In the genomic region with DNA sequence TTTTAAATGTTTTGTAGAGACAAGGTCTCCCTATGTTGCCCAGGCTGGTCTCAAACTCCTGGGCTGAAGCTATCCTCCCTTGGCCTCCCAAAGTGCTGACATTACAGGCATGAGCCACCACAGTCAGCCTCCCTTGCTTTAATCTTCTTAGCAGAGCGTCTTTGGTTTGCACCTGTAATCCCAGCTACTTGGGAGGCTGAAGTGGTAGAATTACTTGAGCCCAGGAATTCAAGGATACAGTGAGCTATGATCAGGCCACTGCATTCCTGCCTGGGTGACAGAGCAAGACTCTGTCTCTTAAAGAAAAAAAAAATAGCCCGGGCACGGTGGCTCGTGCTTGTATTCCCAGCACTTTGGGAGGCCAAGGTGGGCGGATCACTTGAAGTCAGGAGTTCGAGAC, we compare ENCODE assay signal across 17 cellular contexts. TPM values are rescaled to one million over a fixed set of nuclear protein-coding genes. Genes with fewer than 3 reads are reported as not detected.
DNase-seq lines count a peak whose midpoint lies in the region; ATAC-seq and TF ChIP-seq lines count a peak whose summit lies in the region.
"Had no signal": no experiment of that assay in that cellular context is flagged by ENCODE, and none has a peak within 500 bp of the region (broad histone marks: within the 10 kb centered on the region; RNA-seq: fewer than 3 reads in every experiment).

No MANE protein-coding gene starts in this region.

- CTCF ChIA-PET in activated CD4-positive, alpha-beta memory T cell treated with anti-CD3 and anti-CD28 coated beads, Interleukin-2, amount 10 ng/mL, durations not matched to agents 7 days and 5 days (lab: Charles Lee) = interaction anchor here (0.6 to 2.0 kb wide), 5 partner anchors 10 to 167 kb away, joined by 3 to 6 read pairs (median 5); no protein-coding TSS in a partner anchor

- ATAC-seq in natural killer cell (no peak), GM18907 (IDR thresholded peaks at IDR 0.05; ENCODE audit: unreplicated experiment) (no peak), GM21526 (IDR thresholded peaks at IDR 0.05; ENCODE audit: low FRiP score, unreplicated experiment) (no peak)
- ATAC-seq in natural killer cell treated with Interleukin-12 subunit alpha and Interleukin-12 subunit beta and Interleukin-15 and Interleukin-18, amount 100 ng/mL, for 72 hours = no peak
- ATAC-seq: HCT116 had no signal

- H3K79me1 ChIP-seq in mesendoderm (ENCODE audit: low read length) = peaks cover 9% of the 10 kb centered on the region

- H3K4me3 ChIP-seq in mesendoderm (ENCODE audit: low read length) (no peak overlapping the region), suprapubic skin (no peak overlapping the region)
- H3K4me3 ChIP-seq: tibial nerve had no signal

- POLR2A ChIA-PET in activated CD4-positive, alpha-beta memory T cell treated with anti-CD3 and anti-CD28 coated beads, Interleukin-2, amount 10 ng/mL, durations not matched to agents 7 days and 5 days (lab: Charles Lee) = interaction anchor here (0.9 to 1.6 kb wide), 2 partner anchors 9 to 13 kb away, joined by 3 to 4 read pairs; no protein-coding TSS in a partner anchor

- H3K27me3 ChIP-seq in mesendoderm (ENCODE audit: insufficient read depth, low read length, poor library complexity) (no peaks in the 10 kb centered on the region), suprapubic skin (no peaks in the 10 kb centered on the region)
- H3K27me3 ChIP-seq: tibial nerve had no signal

- no peaks in the 10 kb centered on the region for H3K9me3 Mint-ChIP-seq in natural killer cell
- no peaks in the 10 kb centered on the region for H3K9me3 Mint-ChIP-seq in natural killer cell treated with Interleukin-12 subunit alpha and Interleukin-12 subunit beta and Interleukin-15 and Interleukin-18, amount 100 ng/mL, for 72 hours
- H3K9me3 Mint-ChIP-seq in activated CD4-positive, alpha-beta memory T cell treated with anti-CD3 and anti-CD28 coated beads, Interleukin-2, amount 10 ng/mL, durations not matched to agents 7 days and 5 days = no peaks in the 10 kb centered on the region
- H3K9me3 Mint-ChIP-seq: nephron had no signal

- no peak overlapping the region for H3K23ac ChIP-seq in mesendoderm (ENCODE audit: low read length)

- TF ChIP-seq EP300 in suprapubic skin (IDR thresholded peaks at IDR 0.05) = no peak

- H3K79me2 ChIP-seq in mesendoderm (ENCODE audit: control insufficient read depth, insufficient read depth, low read length) = peaks cover 54% of the 10 kb centered on the region

- no peak for TF ChIP-seq CTCF in natural killer cell (IDR thresholded peaks at IDR 0.05)
- no peak for TF ChIP-seq CTCF in suprapubic skin (IDR thresholded peaks at IDR 0.05)

- H3K9me3 ChIP-seq in suprapubic skin = no peaks in the 10 kb centered on the region
- H3K9me3 ChIP-seq: tibial nerve had no signal

- intact Hi-C loops in natural killer cell (cut with micrococcal nuclease) = no loop called here

- no peak overlapping the region for H3K56ac ChIP-seq in mesendoderm (ENCODE audit: low read length)

- no peaks in the 10 kb centered on the region for H3K36me3 Mint-ChIP-seq in natural killer cell
- H3K36me3 Mint-ChIP-seq in natural killer cell treated with Interleukin-12 subunit alpha and Interleukin-12 subunit beta and Interleukin-15 and Interleukin-18, amount 100 ng/mL, for 72 hours = no peaks in the 10 kb centered on the region
- peaks cover 45% of the 10 kb centered on the region for H3K36me3 Mint-ChIP-seq in activated CD4-positive, alpha-beta memory T cell treated with anti-CD3 and anti-CD28 coated beads, Interleukin-2, amount 10 ng/mL, durations not matched to agents 7 days and 5 days (ENCODE audit: low read depth)

- H3K9ac ChIP-seq in mesendoderm (ENCODE audit: low read length) = no peak overlapping the region

- TF ChIP-seq POLR2A in suprapubic skin (IDR thresholded peaks at IDR 0.05) = no peak

- peak overlapping the region; percentile 46 to 66 for H3K27ac Mint-ChIP-seq in natural killer cell
- no peak overlapping the region for H3K27ac Mint-ChIP-seq in natural killer cell treated with Interleukin-12 subunit alpha and Interleukin-12 subunit beta and Interleukin-15 and Interleukin-18, amount 100 ng/mL, for 72 hours
- peak overlapping the region; percentile 16 for H3K27ac Mint-ChIP-seq in activated CD4-positive, alpha-beta memory T cell treated with anti-CD3 and anti-CD28 coated beads, Interleukin-2, amount 10 ng/mL, durations not matched to agents 7 days and 5 days
- H3K27ac Mint-ChIP-seq: nephron had no signal

- H2BK15ac ChIP-seq in mesendoderm (replicated peaks; ENCODE audit: low read depth) = no peak overlapping the region

- no peak overlapping the region for H3K18ac ChIP-seq in mesendoderm (ENCODE audit: low read length)

- DNase-seq in natural killer cell (no peak), mesendoderm (peak; percentile 25), suprapubic skin (ENCODE audit: low spot score in 2 of 2) (no peak), DMS 273 treated with DMSO at 0.1 percent for 48 hours (lab: John Stamatoyannopoulos, UW) (no peak)
- DNase-seq in natural killer cell treated with Interleukin-12 subunit alpha and Interleukin-12 subunit beta and Interleukin-15 and Interleukin-18, amount 100 ng/mL, for 72 hours (ENCODE audit: low spot score) = no peak
- no peak for DNase-seq in activated CD4-positive, alpha-beta memory T cell treated with anti-CD3 and anti-CD28 coated beads, Interleukin-2, amount 10 ng/mL, durations not matched to agents 7 days and 5 days
- DNase-seq: activated naive CD4-positive, alpha-beta T cell treated with Interleukin-2 at 50 U/mL for 16 hours; NCI-H1105 treated with DMSO at 0.1 percent for 48 hours; NCI-H2107; NCI-H526 treated with DMSO at 0.1 percent for 48 hours; SHP77; stimulated activated CD4-positive, alpha-beta T cell treated with anti-CD3 and anti-CD28 coated beads, Interleukin-12 subunit alpha, Interleukin-12 subunit beta, amount 100 ng/mL, for 4 hours had no signal

- H3K4me1 Mint-ChIP-seq in natural killer cell = peaks cover 45 to 48% of the 10 kb centered on the region in 2 donors
- H3K4me1 Mint-ChIP-seq in natural killer cell treated with Interleukin-12 subunit alpha and Interleukin-12 subunit beta and Interleukin-15 and Interleukin-18, amount 100 ng/mL, for 72 hours (ENCODE audit: low read depth in 2 of 2) = peaks cover 18 to 32% of the 10 kb centered on the region in 2 donors
- peaks cover 32% of the 10 kb centered on the region for H3K4me1 Mint-ChIP-seq in activated CD4-positive, alpha-beta memory T cell treated with anti-CD3 and anti-CD28 coated beads, Interleukin-2, amount 10 ng/mL, durations not matched to agents 7 days and 5 days

- no peak overlapping the region for H3K4me3 Mint-ChIP-seq in natural killer cell
- H3K4me3 Mint-ChIP-seq in natural killer cell treated with Interleukin-12 subunit alpha and Interleukin-12 subunit beta and Interleukin-15 and Interleukin-18, amount 100 ng/mL, for 72 hours = no peak overlapping the region
- H3K4me3 Mint-ChIP-seq in activated CD4-positive, alpha-beta memory T cell treated with anti-CD3 and anti-CD28 coated beads, Interleukin-2, amount 10 ng/mL, durations not matched to agents 7 days and 5 days = no peak overlapping the region
- H3K4me3 Mint-ChIP-seq: nephron had no signal

- no CpG with 5 or more reads among the region's 6 CpGs for WGBS in mesendoderm (ENCODE audit: extremely low coverage, insufficient coverage, low lambda C conversion rate)
- 93% methylated on average over 6 of the region's 6 CpGs for WGBS in suprapubic skin

- H3K4me1 ChIP-seq in mesendoderm (ENCODE audit: control insufficient read depth, low read depth, low read length) = no peaks in the 10 kb centered on the region
- H3K4me1 ChIP-seq in suprapubic skin = no peaks in the 10 kb centered on the region

- no peak overlapping the region for H2BK5ac ChIP-seq in mesendoderm (ENCODE audit: low read length)

- no peak overlapping the region for H4K5ac ChIP-seq in mesendoderm (ENCODE audit: low read length)

- H2AK5ac ChIP-seq in mesendoderm (ENCODE audit: low read length) = no peak overlapping the region

- no peak overlapping the region for H4K8ac ChIP-seq in mesendoderm (ENCODE audit: low read depth, low read length)

- H3K27me3 Mint-ChIP-seq in natural killer cell (ENCODE audit: low read depth in 2 of 2) = no peaks in the 10 kb centered on the region
- H3K27me3 Mint-ChIP-seq in natural killer cell treated with Interleukin-12 subunit alpha and Interleukin-12 subunit beta and Interleukin-15 and Interleukin-18, amount 100 ng/mL, for 72 hours = no peaks in the 10 kb centered on the region
- no peaks in the 10 kb centered on the region for H3K27me3 Mint-ChIP-seq in activated CD4-positive, alpha-beta memory T cell treated with anti-CD3 and anti-CD28 coated beads, Interleukin-2, amount 10 ng/mL, durations not matched to agents 7 days and 5 days

- no peak overlapping the region for H3K27ac ChIP-seq in mesendoderm (ENCODE audit: low read depth, low read length)
- no peak overlapping the region for H3K27ac ChIP-seq in suprapubic skin
- H3K27ac ChIP-seq: tibial nerve had no signal

- no peak overlapping the region for H3K4ac ChIP-seq in mesendoderm (ENCODE audit: low read depth, low read length)

- no peak overlapping the region for H3K4me2 ChIP-seq in mesendoderm (ENCODE audit: low read length)

- H3K36me3 ChIP-seq in mesendoderm (ENCODE audit: control insufficient read depth, insufficient read depth, low read length) (no peaks in the 10 kb centered on the region), suprapubic skin (no peaks in the 10 kb centered on the region)

- no peak overlapping the region for H2BK120ac ChIP-seq in mesendoderm (ENCODE audit: low read depth, low read length)

RNA-seq across cellular contexts. Expression of a gene that starts 27.8 kb away (rescaled TPM):
- total RNA-seq in natural killer cell (100 to 1,000 TPM; 127 to 139 (median 131) TPM), suprapubic skin (10 to 100 TPM; 56.6 to 70.2 (median 58.0) TPM)
- total RNA-seq in natural killer cell treated with Interleukin-12 subunit alpha and Interleukin-12 subunit beta and Interleukin-15 and Interleukin-18, amount 100 ng/mL, for 72 hours = 100 to 1,000 TPM; 176 to 190 TPM
- 100 to 1,000 TPM; 241 to 244 TPM for total RNA-seq in activated CD4-positive, alpha-beta memory T cell treated with anti-CD3 and anti-CD28 coated beads, Interleukin-2, amount 10 ng/mL, durations not matched to agents 7 days and 5 days
- polyA plus RNA-seq in mesendoderm (2013, experiment 1 of 2) = 130 TPM
- 133 TPM for polyA plus RNA-seq in mesendoderm (2013, experiment 2 of 2)

RNA-seq across cellular contexts. Expression of a gene that starts 59.2 kb away (rescaled TPM):
- total RNA-seq in natural killer cell (100 to 1,000 TPM in 1 of 3 donors, 10 to 100 TPM in 2; 75.6 to 124 (median 84.8) TPM), suprapubic skin (10 to 100 TPM; 21.8 to 40.6 (median 30.1) TPM)
- total RNA-seq in natural killer cell treated with Interleukin-12 subunit alpha and Interleukin-12 subunit beta and Interleukin-15 and Interleukin-18, amount 100 ng/mL, for 72 hours = 1 to 10 TPM; 4.7 to 9.0 TPM
- total RNA-seq in activated CD4-positive, alpha-beta memory T cell treated with anti-CD3 and anti-CD28 coated beads, Interleukin-2, amount 10 ng/mL, durations not matched to agents 7 days and 5 days = 1 to 10 TPM; 1.4 to 1.7 TPM
- polyA plus RNA-seq in mesendoderm (2013, experiment 1 of 2) = 90.1 TPM
- 88.3 TPM for polyA plus RNA-seq in mesendoderm (2013, experiment 2 of 2)

Comparison
In these comparisons a context has a peak if more than half of its experiments do, and no peak if none do; other contexts are left out.
1. H3K27ac Mint-ChIP-seq: peak in natural killer cell (2 of 2) and activated CD4-positive, alpha-beta memory T cell treated with anti-CD3 and anti-CD28 coated beads, Interleukin-2, amount 10 ng/mL, durations not matched to agents 7 days and 5 days (single experiment); none in natural killer cell treated with Interleukin-12 subunit alpha and Interleukin-12 subunit beta and Interleukin-15 and Interleukin-18, amount 100 ng/mL, for 72 hours (0 of 2).